ENCODE assay signal across 17 cellular contexts in the genomic region with DNA sequence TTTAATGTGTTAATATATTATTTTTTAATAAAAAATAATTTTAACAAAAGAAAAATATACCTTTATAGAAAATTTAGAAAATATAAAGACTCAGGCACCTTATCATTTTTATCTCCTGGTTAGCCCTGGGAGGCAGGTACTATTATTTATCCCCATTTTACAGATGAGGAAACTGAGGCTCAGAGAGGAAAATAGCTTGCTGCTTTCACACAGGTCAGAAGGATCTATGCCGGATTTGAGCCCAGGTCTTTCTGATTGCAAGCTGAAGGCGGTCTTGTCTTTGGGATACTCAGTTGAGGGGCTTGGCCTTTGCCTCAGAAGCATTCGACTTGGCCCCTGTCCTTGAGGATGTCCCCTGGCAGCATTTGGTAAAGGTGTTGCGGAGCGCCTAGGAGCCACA. TPM values are rescaled to one million over a fixed set of nuclear protein-coding genes. Genes with fewer than 3 reads are reported as not detected.
DNase-seq lines count a peak whose midpoint lies in the region; ATAC-seq, FAIRE-seq and TF ChIP-seq lines count a peak whose summit lies in the region.
"Had no signal": no experiment of that assay in that cellular context is flagged by ENCODE, and none has a peak within 500 bp of the region (broad histone marks: within the 10 kb centered on the region; RNA-seq: fewer than 3 reads in every experiment).

No MANE protein-coding gene starts in this region.

- H3K27me3 ChIP-seq in left ventricle myocardium inferior (ENCODE audit: low read depth) (no peaks in the 10 kb centered on the region), K562 (ENCODE audit: control insufficient read depth in 2 of 2, insufficient read depth in 2 of 2, low read length in 2 of 2) (peaks cover 2 to 16% of the 10 kb centered on the region in 2 experiments; a peak in 4 of 5 replicates)
- no peaks in the 10 kb centered on the region for H3K27me3 ChIP-seq in CD4-positive, alpha-beta T cell (ENCODE audit: control insufficient read depth, insufficient read depth, low read length)
- no peaks in the 10 kb centered on the region for H3K27me3 ChIP-seq in effector memory CD4-positive, alpha-beta T cell (replicated peaks; ENCODE audit: control insufficient read depth, insufficient read depth, low read length, poor library complexity, severe bottlenecking)
- H3K27me3 ChIP-seq: BLaER1 had no signal

- ATAC-seq in Right ventricle myocardium inferior: no peak
- no peak for ATAC-seq in CD4-positive, alpha-beta T cell (ENCODE audit: poor library complexity)
- no peak for ATAC-seq in K562
- ATAC-seq in naive thymus-derived CD8-positive, alpha-beta T cell: no peak

- intact Hi-C loops in left ventricle myocardium inferior (cut with micrococcal nuclease): no loop called here
- intact Hi-C loops in Right ventricle myocardium inferior (cut with DNase I): loop anchor here (5.0 kb wide), 1 partner anchor 65 kb away; no protein-coding TSS in a partner anchor
- intact Hi-C loops in CD4-positive, alpha-beta T cell (cut with DNase I, micrococcal nuclease): no loop called here
- intact Hi-C loops in K562 (cut with micrococcal nuclease): no loop called here

- H3K27ac ChIP-seq in left ventricle myocardium inferior (replicated peaks) (peak overlapping the region; percentile 80), K562 (ENCODE audit: extremely low read depth, low read depth, low read length) (no peak overlapping the region)
- H3K27ac ChIP-seq in CD4-positive, alpha-beta T cell (ENCODE audit: low read depth, low read length): no peak overlapping the region
- H3K27ac ChIP-seq in effector memory CD4-positive, alpha-beta T cell (ENCODE audit: insufficient read depth, low read length, poor library complexity, severe bottlenecking): no peak overlapping the region
- H3K27ac ChIP-seq: BLaER1 had no signal

- no peaks in the 10 kb centered on the region for H3K79me2 ChIP-seq in K562 (ENCODE audit: control insufficient read depth, insufficient read depth, low read length)

- H2AFZ ChIP-seq in K562 (ENCODE audit: low read depth, low read length): no peak overlapping the region

- H3K4me1 Mint-ChIP-seq in CD4-positive, alpha-beta T cell (ENCODE audit: low read depth): peaks cover 54% of the 10 kb centered on the region
- H3K4me1 Mint-ChIP-seq in naive thymus-derived CD8-positive, alpha-beta T cell: peaks cover 33 to 54% (median 49%) of the 10 kb centered on the region in 4 donors

- WGBS in K562 (ENCODE audit: insufficient coverage, low coverage, missing lambda C conversion rate): 6% methylated on average over 5 of the region's 5 CpGs

- in situ Hi-C loops in K562 (cut with MboI): no loop called here

- H3K27me3 Mint-ChIP-seq in CD4-positive, alpha-beta T cell: no peaks in the 10 kb centered on the region
- H3K27me3 Mint-ChIP-seq in naive thymus-derived CD8-positive, alpha-beta T cell: no peaks in the 10 kb centered on the region

- TF ChIP-seq POLR2A in K562 (conservative IDR thresholded peaks at IDR 0.05) (no peak), H54 (IDR thresholded peaks at IDR 0.05; ENCODE audit: low read depth, low read length) (no peak)

- no peak for TF ChIP-seq EP300 in K562 (IDR thresholded peaks at IDR 0.05; ENCODE audit: low read length)

- CTCF ChIA-PET in CD4-positive, alpha-beta T cell (lab: Charles Lee): interaction anchor here (1.6 kb wide), 1 partner anchor 89 kb away, joined by 7 read pairs; the partner anchor contains the start of gene FITM2
- CTCF ChIA-PET in K562 (lab: Yijun Ruan, JAX; ENCODE audit: low intra/inter-chr PET ratio): no interaction called here

- H3K4me3 Mint-ChIP-seq in CD4-positive, alpha-beta T cell: no peak overlapping the region
- H3K4me3 Mint-ChIP-seq in naive thymus-derived CD8-positive, alpha-beta T cell: no peak overlapping the region
- H3K4me3 Mint-ChIP-seq: GM23338, H9 had no signal

- H3K27ac Mint-ChIP-seq in CD4-positive, alpha-beta T cell: peak overlapping the region; percentile 91
- H3K27ac Mint-ChIP-seq in naive thymus-derived CD8-positive, alpha-beta T cell: peak overlapping the region in 9 of 10 donors; percentile 62 to 97 (median 89)

- no peak for TF ChIP-seq RAD21 in K562 (CRISPR knock-in tag; conservative IDR thresholded peaks at IDR 0.05 in 1 of 2, IDR thresholded peaks at IDR 0.05 in 1 of 2)

- peaks cover 13% of the 10 kb centered on the region; the same call in 1 of the 2 replicates for H4K20me1 ChIP-seq in K562 (replicated peaks; ENCODE audit: control insufficient read depth, insufficient read depth, low read length)

- POLR2A ChIA-PET in CD4-positive, alpha-beta T cell (lab: Charles Lee): no interaction called here
- POLR2A ChIA-PET in K562 (lab: Yijun Ruan, JAX): no interaction called here
- POLR2A ChIA-PET in naive thymus-derived CD8-positive, alpha-beta T cell (lab: Charles Lee): no interaction called here

- BruUV-seq in K562 (replicated peaks; lab: Mats Ljungman, UMichigan): no TSS peak

- H3K4me1 ChIP-seq in left ventricle myocardium inferior: peaks cover 39% of the 10 kb centered on the region
- H3K4me1 ChIP-seq in K562 (replicated peaks in 1 of 2; ENCODE audit: control insufficient read depth in 2 of 2, insufficient read depth in 2 of 2, low read length in 2 of 2): peaks cover 4 to 14% of the 10 kb centered on the region in 2 experiments; a peak in 4 of 5 replicates
- peaks cover 26% of the 10 kb centered on the region for H3K4me1 ChIP-seq in effector memory CD4-positive, alpha-beta T cell (ENCODE audit: control insufficient read depth, insufficient read depth, low read length, poor library complexity, severe bottlenecking)

- H3K36me3 ChIP-seq in left ventricle myocardium inferior: peaks cover 5% of the 10 kb centered on the region
- H3K36me3 ChIP-seq in K562 (ENCODE audit: control insufficient read depth, insufficient read depth, low read length): no peaks in the 10 kb centered on the region
- H3K36me3 ChIP-seq in effector memory CD4-positive, alpha-beta T cell (ENCODE audit: control insufficient read depth, insufficient read depth, low read length): no peaks in the 10 kb centered on the region
- H3K36me3 ChIP-seq: BLaER1 had no signal

- FAIRE-seq in K562 (lab: Jason Lieb, UNC): no peak
- FAIRE-seq in H54 (lab: Jason Lieb, UNC): no peak
- FAIRE-seq: D721Med, GM12892, GM18507 had no signal

- no peak for TF ChIP-seq CTCF in left ventricle myocardium inferior (IDR thresholded peaks at IDR 0.05; ENCODE audit: borderline replicate concordance)
- TF ChIP-seq CTCF in CD4-positive, alpha-beta T cell (IDR thresholded peaks at IDR 0.05): no peak
- TF ChIP-seq CTCF in K562 (IDR thresholded peaks at IDR 0.05 in 2 of 3, conservative IDR thresholded peaks at IDR 0.05 in 1 of 3; ENCODE audit: insufficient read depth in 2 of 3, low read depth in 1 of 3, low read length in 3 of 3): no peak

- no peaks in the 10 kb centered on the region for H3K9me1 ChIP-seq in K562 (ENCODE audit: control insufficient read depth, insufficient read depth, low read length)

- H3K4me3 ChIP-seq in left ventricle myocardium inferior (no peak overlapping the region), K562 (no peak overlapping the region)
- no peak overlapping the region for H3K4me3 ChIP-seq in effector memory CD4-positive, alpha-beta T cell (ENCODE audit: insufficient read depth, low read depth, low read length, poor library complexity, severe bottlenecking)
- H3K4me3 ChIP-seq: BLaER1, GM23338 had no signal

- DNase-seq in left ventricle myocardium inferior (no peak), Right ventricle myocardium inferior (ENCODE audit: missing footprints) (no peak), K562 (ENCODE audit: extremely low read depth in 1 of 4, low spot score in 3 of 4) (no peak), H54 (ENCODE audit: insufficient read length, low spot score) (no peak)
- no peak for DNase-seq in CD4-positive, alpha-beta T cell
- no peak for DNase-seq in naive thymus-derived CD8-positive, alpha-beta T cell
- DNase-seq in effector memory CD4-positive, alpha-beta T cell: no peak
- DNase-seq: 8988T, Caco-2, GDM1, H9 had no signal

- H3K9me3 ChIP-seq in left ventricle myocardium inferior (replicated peaks): no peaks in the 10 kb centered on the region
- H3K9me3 ChIP-seq in CD4-positive, alpha-beta T cell (ENCODE audit: control insufficient read depth, low read length): no peaks in the 10 kb centered on the region
- H3K9me3 ChIP-seq in K562 (replicated peaks; ENCODE audit: control insufficient read depth, insufficient read depth, low read depth, low read length): no peaks in the 10 kb centered on the region
- no peaks in the 10 kb centered on the region for H3K9me3 ChIP-seq in effector memory CD4-positive, alpha-beta T cell (ENCODE audit: control insufficient read depth, low read length)
- H3K9me3 ChIP-seq: BLaER1, Caco-2 had no signal

- H3K9me3 Mint-ChIP-seq in CD4-positive, alpha-beta T cell: no peaks in the 10 kb centered on the region
- no peaks in the 10 kb centered on the region for H3K9me3 Mint-ChIP-seq in naive thymus-derived CD8-positive, alpha-beta T cell
- H3K9me3 Mint-ChIP-seq: GM23338, H9 had no signal

- no peak overlapping the region for H3K4me2 ChIP-seq in K562 (ENCODE audit: insufficient read depth, low read length)
- H3K4me2 ChIP-seq: BLaER1, GM23338 had no signal

- H3K36me3 Mint-ChIP-seq in CD4-positive, alpha-beta T cell (ENCODE audit: low read depth): peaks cover 3% of the 10 kb centered on the region
- H3K36me3 Mint-ChIP-seq in naive thymus-derived CD8-positive, alpha-beta T cell: no peaks in the 10 kb centered on the region

- no peak overlapping the region for H3K9ac ChIP-seq in K562 (ENCODE audit: insufficient read depth in 1 of 2, low read depth in 2 of 2, low read length in 2 of 2)
- H3K9ac ChIP-seq: BLaER1 had no signal

RNA-seq across cellular contexts. Expression of gene OSER1, which starts 11.5 kb away (rescaled TPM):
- total RNA-seq in left ventricle myocardium inferior: 34.0 TPM
- total RNA-seq in Right ventricle myocardium inferior: 32.1 TPM
- total RNA-seq in CD4-positive, alpha-beta T cell: 100 to 1,000 TPM; 172 TPM
- 9.4 and 15.8 TPM in 2 replicates for total RNA-seq in K562 (2011; cell fraction: chromatin; rRNA removed; ENCODE audit: low replicate concordance)
- total RNA-seq in K562 (2011; cell fraction: nucleolus; rRNA removed): 8.2 and 10.0 TPM in 2 replicates
- 10.0 and 13.6 TPM in 2 replicates for total RNA-seq in K562 (2011; cell fraction: nucleoplasm; rRNA removed)
- 15.5 and 15.6 TPM in 2 replicates for total RNA-seq in K562 (2014; rRNA removed)
- 19.6 and 25.5 TPM in 2 replicates for total RNA-seq in K562 (2014; rRNA removed; fragmentation: Illumina TruSeq; extraction: Trizol)
- 19.4 and 19.9 TPM in 2 replicates for total RNA-seq in K562 (2015; rRNA removed; fragmentation: Illumina TruSeq; extraction: Trizol)
- 19.0 and 20.4 TPM in 2 replicates for total RNA-seq in K562 (2021)
- polyA plus RNA-seq in K562 (2011; rRNA removed): 37.3 and 43.9 TPM in 2 replicates
- 17.5 and 28.9 TPM in 2 replicates for polyA plus RNA-seq in K562 (2011; cell fraction: cytosol; rRNA removed)
- 42.5 and 57.4 TPM in 2 replicates for polyA plus RNA-seq in K562 (2011; cell fraction: nucleus; rRNA removed)
- 17.6 and 20.4 TPM in 2 replicates for polyA plus RNA-seq in K562 (2012)
- 23.6 and 25.4 TPM in 2 replicates for polyA plus RNA-seq in K562 (2014; fragmentation: Illumina TruSeq; extraction: Trizol)
- polyA plus RNA-seq in K562 (2014; fragmentation: Nextera tagmentation; extraction: Ambion mirVana): 10 to 100 TPM; 54.8 to 57.3 TPM
- polyA plus RNA-seq in K562 (2014; rRNA removed): 19.7 and 21.7 TPM in 2 replicates
- polyA minus RNA-seq in K562 (2011; rRNA and poly(A)+ RNA removed): 31.4 and 31.8 TPM in 2 replicates
- 10.0 and 12.0 TPM in 2 replicates for polyA minus RNA-seq in K562 (2011; cell fraction: cytosol; rRNA and poly(A)+ RNA removed)
- polyA minus RNA-seq in K562 (2011; cell fraction: nucleus; rRNA and poly(A)+ RNA removed): 4.7 and 8.0 TPM in 2 replicates
- 10 to 100 TPM; 46.4 to 47.3 TPM for total RNA-seq in naive thymus-derived CD8-positive, alpha-beta T cell
- polyA plus RNA-seq in naive thymus-derived CD8-positive, alpha-beta T cell: 10 to 100 TPM; 27.7 to 38.8 (median 37.7) TPM

RNA-seq across cellular contexts. Expression of gene GDAP1L1, which starts 25.1 kb away (rescaled TPM):
- total RNA-seq in left ventricle myocardium inferior: 0.55 TPM
- total RNA-seq in Right ventricle myocardium inferior: 0.38 TPM
- not detected for total RNA-seq in CD4-positive, alpha-beta T cell
- total RNA-seq in K562 (2011; cell fraction: chromatin; rRNA removed; ENCODE audit: low replicate concordance): not detected in 2 replicates
- total RNA-seq in K562 (2011; cell fraction: nucleolus; rRNA removed): not detected in 2 replicates
- total RNA-seq in K562 (2011; cell fraction: nucleoplasm; rRNA removed): not detected in 2 replicates
- not detected in 2 replicates for total RNA-seq in K562 (2014; rRNA removed)
- not detected in 2 replicates for total RNA-seq in K562 (2014; rRNA removed; fragmentation: Illumina TruSeq; extraction: Trizol)
- total RNA-seq in K562 (2015; rRNA removed; fragmentation: Illumina TruSeq; extraction: Trizol): not detected in 2 replicates
- 0.31 and 0.34 TPM in 2 replicates for total RNA-seq in K562 (2021)
- polyA plus RNA-seq in K562 (2011; rRNA removed): not detected in 2 replicates
- polyA plus RNA-seq in K562 (2011; cell fraction: cytosol; rRNA removed): 0.27 TPM in 1 of 2 replicates, not detected in the other
- 0.27 TPM in 1 of 2 replicates, not detected in the other for polyA plus RNA-seq in K562 (2011; cell fraction: nucleus; rRNA removed)
- polyA plus RNA-seq in K562 (2012): 5.5 TPM in 1 of 2 replicates, not detected in the other
- polyA plus RNA-seq in K562 (2014; fragmentation: Illumina TruSeq; extraction: Trizol): 0.06 TPM in 1 of 2 replicates, not detected in the other
- under 1 TPM in 1 of 2 experiments, not detected in 1; 0.07 TPM for polyA plus RNA-seq in K562 (2014; fragmentation: Nextera tagmentation; extraction: Ambion mirVana)
- polyA plus RNA-seq in K562 (2014; rRNA removed): 0.40 and 0.53 TPM in 2 replicates
- not detected in 2 replicates for polyA minus RNA-seq in K562 (2011; rRNA and poly(A)+ RNA removed)
- polyA minus RNA-seq in K562 (2011; cell fraction: cytosol; rRNA and poly(A)+ RNA removed): not detected in 2 replicates
- polyA minus RNA-seq in K562 (2011; cell fraction: nucleus; rRNA and poly(A)+ RNA removed): not detected in 2 replicates
- total RNA-seq in naive thymus-derived CD8-positive, alpha-beta T cell: not detected
- not detected for polyA plus RNA-seq in naive thymus-derived CD8-positive, alpha-beta T cell
- polyA plus RNA-seq: AG04450 had no signal

RNA-seq across cellular contexts. Expression of gene JPH2, which starts 35.0 kb away (rescaled TPM):
- 151 TPM for total RNA-seq in left ventricle myocardium inferior
- total RNA-seq in Right ventricle myocardium inferior: 197 TPM
- not detected for total RNA-seq in CD4-positive, alpha-beta T cell
- not detected in 2 replicates for total RNA-seq in K562 (2011; cell fraction: chromatin; rRNA removed; ENCODE audit: low replicate concordance)
- not detected in 2 replicates for total RNA-seq in K562 (2011; cell fraction: nucleolus; rRNA removed)
- total RNA-seq in K562 (2011; cell fraction: nucleoplasm; rRNA removed): not detected in 2 replicates
- not detected in 2 replicates for total RNA-seq in K562 (2014; rRNA removed)
- total RNA-seq in K562 (2014; rRNA removed; fragmentation: Illumina TruSeq; extraction: Trizol): not detected in 2 replicates
- not detected in 2 replicates for total RNA-seq in K562 (2015; rRNA removed; fragmentation: Illumina TruSeq; extraction: Trizol)
- not detected in 2 replicates for total RNA-seq in K562 (2021)
- polyA plus RNA-seq in K562 (2011; rRNA removed): not detected in 2 replicates
- polyA plus RNA-seq in K562 (2011; cell fraction: cytosol; rRNA removed): not detected in 2 replicates
- not detected in 2 replicates for polyA plus RNA-seq in K562 (2011; cell fraction: nucleus; rRNA removed)
- not detected in 2 replicates for polyA plus RNA-seq in K562 (2012)
- polyA plus RNA-seq in K562 (2014; fragmentation: Illumina TruSeq; extraction: Trizol): not detected in 2 replicates
- polyA plus RNA-seq in K562 (2014; fragmentation: Nextera tagmentation; extraction: Ambion mirVana): not detected
- not detected in 2 replicates for polyA plus RNA-seq in K562 (2014; rRNA removed)
- polyA minus RNA-seq in K562 (2011; rRNA and poly(A)+ RNA removed): not detected in 2 replicates
- not detected in 2 replicates for polyA minus RNA-seq in K562 (2011; cell fraction: cytosol; rRNA and poly(A)+ RNA removed)
- polyA minus RNA-seq in K562 (2011; cell fraction: nucleus; rRNA and poly(A)+ RNA removed): not detected in 2 replicates
- total RNA-seq in naive thymus-derived CD8-positive, alpha-beta T cell: not detected
- not detected for polyA plus RNA-seq in naive thymus-derived CD8-positive, alpha-beta T cell

Comparison
In these comparisons a context has a peak if more than half of its experiments do, and no peak if none do; other contexts are left out.
1. RNA of gene JPH2, which starts 35.0 kb away (total RNA-seq): 197 TPM in Right ventricle myocardium inferior (single experiment) and 151 TPM in left ventricle myocardium inferior (single experiment); not detected in CD4-positive, alpha-beta T cell, not detected in K562 and not detected in naive thymus-derived CD8-positive, alpha-beta T cell; every median in the first group is over 100 times any median in the second.